ENCODE assay signal across 8 cellular contexts in the genomic region with DNA sequence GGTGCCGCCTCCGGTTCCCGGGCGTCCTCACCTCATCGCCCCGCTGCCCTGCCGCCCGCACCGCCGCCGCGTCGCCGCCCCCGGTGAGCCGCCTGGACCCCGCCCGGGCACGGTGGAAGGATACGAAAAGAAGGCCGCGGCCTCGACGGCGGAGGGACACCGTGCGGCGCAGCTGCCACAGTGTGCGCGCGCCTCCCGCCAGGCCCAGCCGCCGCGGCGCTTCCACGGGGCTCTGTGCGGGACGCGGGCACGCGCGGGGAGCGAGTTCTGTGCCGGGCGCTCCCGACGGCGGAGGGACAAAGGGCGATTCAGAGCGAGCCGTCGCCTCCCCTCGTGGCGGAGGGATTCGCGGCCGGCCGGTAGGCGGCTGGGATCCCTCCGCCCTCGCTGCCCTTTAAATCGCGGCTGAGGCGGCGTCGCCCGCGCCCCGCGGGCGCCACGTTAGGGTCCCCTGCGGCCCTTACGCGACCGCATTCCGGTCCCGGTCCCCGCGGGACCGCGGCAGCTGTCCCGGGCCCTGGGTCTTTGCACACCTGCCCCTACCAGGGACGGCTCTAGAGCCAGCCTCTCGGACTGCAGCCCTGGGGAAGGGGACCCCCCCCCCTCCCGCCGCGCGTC. TPM values are rescaled to one million over a fixed set of nuclear protein-coding genes. Genes with fewer than 3 reads are reported as not detected.
DNase-seq lines count a peak whose midpoint lies in the region; ATAC-seq and TF ChIP-seq lines count a peak whose summit lies in the region.

No MANE protein-coding gene starts in this region.

- no peaks in the 10 kb centered on the region for H3K9me3 ChIP-seq in spleen

- peak; percentile 83 to 95 (median 92) for TF ChIP-seq POLR2A in spleen (IDR thresholded peaks at IDR 0.05)

- peak overlapping the region; percentile 66 to 96 (median 78) for H3K4me3 ChIP-seq in spleen

- 0 to 1% (median 0%) methylated on average over 7 to 90 of the region's 90 CpGs for WGBS in spleen, 5 donors

- intact Hi-C loops in spleen (cut with DNase I; ENCODE audit: low total_unique reads), result no loop called here

- peak; percentile 60 for ATAC-seq in GM18498 (IDR thresholded peaks at IDR 0.05; ENCODE audit: unreplicated experiment)
- ATAC-seq in HG02981 (IDR thresholded peaks at IDR 0.05; ENCODE audit: unreplicated experiment), result peak; percentile 40
- ATAC-seq in HG02884 (IDR thresholded peaks at IDR 0.05; ENCODE audit: unreplicated experiment), result no peak

- H3K27ac ChIP-seq in caudate nucleus (ENCODE audit: low read depth, low read length) (peak overlapping the region; percentile 93), spleen (peak overlapping the region; percentile 99 to 100 (median 100))

- H3K36me3 ChIP-seq in spleen, result no peaks in the 10 kb centered on the region

- DNase-seq in NCI-H2171 treated with DMSO at 0.1 percent for 48 hours (lab: John Stamatoyannopoulos, UW), result peak; percentile 82
- DNase-seq in activated CD4-positive, CD25-positive, alpha-beta regulatory T cell treated with anti-CD3 and anti-CD28 coated beads, Interleukin-2, amount 50 U/mL, for 16 hours (ENCODE audit: low read depth, low spot score), result peak; percentile 61
- DNase-seq in caudate nucleus (lab: John Stamatoyannopoulos, UW), result peak in 58 of 61 donors; percentile 18 to 93 (median 80)
- peak; percentile 90 for DNase-seq in islet precursor cell
- peak; percentile 95 for DNase-seq in spleen

- peaks cover 0 to 12% (median 0%) of the 10 kb centered on the region in 7 donors for H3K27me3 ChIP-seq in spleen (replicated peaks in 1 of 7)

- peak in 6 of 11 experiments; percentile 16 to 58 (median 34) for TF ChIP-seq CTCF in spleen (IDR thresholded peaks at IDR 0.05 in 8 of 11, conservative IDR thresholded peaks at IDR 0.05 in 3 of 11)

- peaks cover 26 to 58% (median 51%) of the 10 kb centered on the region in 6 donors for H3K4me1 ChIP-seq in spleen

RNA-seq across cellular contexts. Expression of gene KMT5B, which starts 0.6 kb away (rescaled TPM):
- 10 to 100 TPM; 39.6 to 52.8 (median 42.3) TPM for total RNA-seq in spleen
- 10 to 100 TPM; 12.3 to 16.7 (median 15.7) TPM for polyA plus RNA-seq in spleen

RNA-seq across cellular contexts. Expression of gene C11orf24, which starts 58.1 kb away (rescaled TPM):
- total RNA-seq in spleen, result 10 to 100 TPM; 17.4 to 36.0 (median 25.9) TPM
- polyA plus RNA-seq in spleen, result 10 to 100 TPM; 15.9 to 22.1 (median 17.9) TPM
